ENCODE assay signal across 9 cellular contexts in genomic region chr20:34544109-34544793, GRCh38. TPM values are rescaled to one million over a fixed set of nuclear protein-coding genes. Genes with fewer than 3 reads are reported as not detected.
DNase-seq lines count a peak whose midpoint lies in the region; ATAC-seq, FAIRE-seq and TF ChIP-seq lines count a peak whose summit lies in the region.
"Had no signal": no experiment of that assay in that cellular context is flagged by ENCODE, and none has a peak within 500 bp of the region (broad histone marks: within the 10 kb centered on the region; RNA-seq: fewer than 3 reads in every experiment).

No MANE protein-coding gene starts in this region.

- peak in 1 of 3 donors; percentile 38 for DNase-seq in CD4-positive, CD25-positive, alpha-beta regulatory T cell
- peak; percentile 31 for DNase-seq in NCI-H510A (lab: John Stamatoyannopoulos, UW)
- DNase-seq in colonic mucosa = peak; percentile 55
- no peak for DNase-seq in NOMO-1 treated with DMSO at 0.1 percent for 48 hours (lab: John Stamatoyannopoulos, UW; ENCODE audit: unreplicated experiment)
- no peak for DNase-seq in GM12891 (ENCODE audit: insufficient read length, low spot score)
- DNase-seq: occipital lobe had no signal

- H3K4me1 Mint-ChIP-seq in CD4-positive, CD25-positive, alpha-beta regulatory T cell = peaks cover 13 to 42% (median 24%) of the 10 kb centered on the region in 4 donors

- H3K27me3 Mint-ChIP-seq in CD4-positive, CD25-positive, alpha-beta regulatory T cell = peaks cover 4% of the 10 kb centered on the region

- H3K9ac ChIP-seq in colonic mucosa (ENCODE audit: low read depth in 2 of 2, low read length in 2 of 2) (no peak overlapping the region), mucosa of rectum (ENCODE audit: low read depth in 1 of 2, low read length in 2 of 2) (no peak overlapping the region)

- H3K27me3 ChIP-seq in CD4-positive, CD25-positive, alpha-beta regulatory T cell (ENCODE audit: control insufficient read depth, insufficient read depth, low read length) = no peaks in the 10 kb centered on the region
- no peaks in the 10 kb centered on the region for H3K27me3 ChIP-seq in colonic mucosa
- H3K27me3 ChIP-seq in mucosa of rectum (ENCODE audit: control insufficient read depth in 2 of 2, insufficient read depth in 2 of 2, low read length in 2 of 2) = no peaks in the 10 kb centered on the region
- H3K27me3 ChIP-seq in gastroesophageal sphincter = no peaks in the 10 kb centered on the region

- peak overlapping the region in 3 of 4 donors; percentile 58 to 75 (median 72) for H3K4me3 Mint-ChIP-seq in CD4-positive, CD25-positive, alpha-beta regulatory T cell

- H3K9me3 ChIP-seq in CD4-positive, CD25-positive, alpha-beta regulatory T cell (ENCODE audit: control insufficient read depth in 2 of 2, low read length in 2 of 2) = no peaks in the 10 kb centered on the region
- H3K9me3 ChIP-seq in colonic mucosa (no peaks in the 10 kb centered on the region), mucosa of rectum (ENCODE audit: control insufficient read depth in 2 of 2, low read length in 2 of 2) (no peaks in the 10 kb centered on the region), gastroesophageal sphincter (no peaks in the 10 kb centered on the region)

- peaks cover 7% of the 10 kb centered on the region for H3K36me3 ChIP-seq in CD4-positive, CD25-positive, alpha-beta regulatory T cell (ENCODE audit: control insufficient read depth, insufficient read depth, low read length)
- H3K36me3 ChIP-seq in colonic mucosa = peaks cover 4% of the 10 kb centered on the region
- H3K36me3 ChIP-seq in mucosa of rectum (ENCODE audit: control insufficient read depth in 2 of 2, insufficient read depth in 2 of 2, low read length in 2 of 2) = peaks cover 19 to 26% of the 10 kb centered on the region in 2 donors
- H3K36me3 ChIP-seq in gastroesophageal sphincter = peaks cover 0 to 35% of the 10 kb centered on the region in 2 donors

- H3K36me3 Mint-ChIP-seq in CD4-positive, CD25-positive, alpha-beta regulatory T cell = peaks cover 10% of the 10 kb centered on the region

- TF ChIP-seq POLR2A in gastroesophageal sphincter (IDR thresholded peaks at IDR 0.05) (no peak), GM12891 (IDR thresholded peaks at IDR 0.05; ENCODE audit: low read depth, low read length) (no peak)

- H3K9me3 Mint-ChIP-seq in CD4-positive, CD25-positive, alpha-beta regulatory T cell = no peaks in the 10 kb centered on the region

- H3K27ac ChIP-seq in CD4-positive, CD25-positive, alpha-beta regulatory T cell (ENCODE audit: insufficient read depth, low read length, poor library complexity, severe bottlenecking) = no peak overlapping the region
- H3K27ac ChIP-seq in colonic mucosa = peak overlapping the region; percentile 26
- H3K27ac ChIP-seq in mucosa of rectum (ENCODE audit: low read depth in 2 of 2, low read length in 2 of 2) = peak overlapping the region; percentile 15 to 61
- no peak overlapping the region for H3K27ac ChIP-seq in gastroesophageal sphincter

- no peak for TF ChIP-seq EP300 in gastroesophageal sphincter (IDR thresholded peaks at IDR 0.05)

- intact Hi-C loops in colonic mucosa (cut with DNase I) = no loop called here

- H3K27ac Mint-ChIP-seq in CD4-positive, CD25-positive, alpha-beta regulatory T cell = peak overlapping the region; percentile 66 to 85 (median 68)

- no peak for FAIRE-seq in GM12891 (lab: Jason Lieb, UNC)

- WGBS in gastroesophageal sphincter (ENCODE audit: low coverage in 1 of 2), 2 donors = 44 to 45% methylated on average over 3 to 11 of the region's 19 CpGs

- H3K4me1 ChIP-seq in CD4-positive, CD25-positive, alpha-beta regulatory T cell (ENCODE audit: control insufficient read depth, insufficient read depth, low read length, poor library complexity, severe bottlenecking) = peaks cover 25% of the 10 kb centered on the region
- H3K4me1 ChIP-seq in colonic mucosa (peaks cover 9% of the 10 kb centered on the region), mucosa of rectum (ENCODE audit: control insufficient read depth in 2 of 2, insufficient read depth in 2 of 2, low read length in 2 of 2) (peaks cover 13 to 17% of the 10 kb centered on the region in 2 donors), gastroesophageal sphincter (peaks cover 0 to 6% (median 0%) of the 10 kb centered on the region in 3 donors)

- ATAC-seq in CD4-positive, CD25-positive, alpha-beta regulatory T cell (ENCODE audit: low read depth in 2 of 2) = peak; percentile 56 to 61
- no peak for ATAC-seq in gastroesophageal sphincter
- ATAC-seq in GM21423 (IDR thresholded peaks at IDR 0.05; ENCODE audit: unreplicated experiment) = no peak

- TF ChIP-seq CTCF in colonic mucosa (IDR thresholded peaks at IDR 0.05) (no peak), gastroesophageal sphincter (IDR thresholded peaks at IDR 0.05) (no peak)

- peak overlapping the region; percentile 21 for H3K4me3 ChIP-seq in CD4-positive, CD25-positive, alpha-beta regulatory T cell (ENCODE audit: low read depth, low read length)
- H3K4me3 ChIP-seq in colonic mucosa (no peak overlapping the region), mucosa of rectum (ENCODE audit: low read length in 2 of 2) (peak overlapping the region in 1 of 2 donors; percentile 44), gastroesophageal sphincter (no peak overlapping the region)

TF ChIP-seq in GM12891, 5 proteins besides CTCF, POLR2A, EP300 and RAD21:
- TF ChIP-seq TAF1 (IDR thresholded peaks at IDR 0.05; ENCODE audit: low read depth, low read length) (no peak), POLR2AphosphoS5 (IDR thresholded peaks at IDR 0.05; ENCODE audit: low read depth, low read length) (no peak), POU2F2 (IDR thresholded peaks at IDR 0.05; ENCODE audit: low read depth, low read length) (no peak), SPI1 (IDR thresholded peaks at IDR 0.05; ENCODE audit: low read depth, low read length) (no peak), PAX5 (IDR thresholded peaks at IDR 0.05; ENCODE audit: insufficient read depth, low read length, severe bottlenecking) (no peak)

RNA-seq across cellular contexts. Expression of gene MAP1LC3A, which starts 14.3 kb away (rescaled TPM):
- total RNA-seq in CD4-positive, CD25-positive, alpha-beta regulatory T cell = 23.9 TPM
- polyA plus RNA-seq in CD4-positive, CD25-positive, alpha-beta regulatory T cell = 10 to 100 TPM in 1 of 4 donors, 1 to 10 TPM in 3; 3.9 to 11.5 (median 5.4) TPM
- total RNA-seq in colonic mucosa (10 to 100 TPM; 44.8 to 46.2 TPM), gastroesophageal sphincter (100 to 1,000 TPM in 3 of 4 donors, 10 to 100 TPM in 1; 96.0 to 134 (median 115) TPM)
- polyA plus RNA-seq in GM12891 (2012; ENCODE audit: low read depth, missing spikeins) = 1.7 TPM

RNA-seq across cellular contexts. Expression of gene DYNLRB1, which starts 28.0 kb away (rescaled TPM):
- 82.6 TPM for total RNA-seq in CD4-positive, CD25-positive, alpha-beta regulatory T cell
- 100 to 1,000 TPM; 317 to 369 (median 354) TPM for polyA plus RNA-seq in CD4-positive, CD25-positive, alpha-beta regulatory T cell
- 100 to 1,000 TPM; 106 to 107 TPM for total RNA-seq in colonic mucosa
- total RNA-seq in gastroesophageal sphincter = 100 to 1,000 TPM; 158 to 258 (median 209) TPM
- 186 TPM for polyA plus RNA-seq in GM12891 (2012; ENCODE audit: low read depth, missing spikeins)

Comparison
In these comparisons a context has a peak if more than half of its experiments do, and no peak if none do; other contexts are left out.
1. ATAC-seq: peak in CD4-positive, CD25-positive, alpha-beta regulatory T cell (2 of 2); none in gastroesophageal sphincter (single experiment) and GM21423 (single experiment).
2. DNase-seq: peak in NCI-H510A (single experiment) and colonic mucosa (single experiment); none in NOMO-1 treated with DMSO at 0.1 percent for 48 hours (single experiment) and GM12891 (single experiment).
3. H3K27ac ChIP-seq: peak in colonic mucosa (single experiment) and mucosa of rectum (2 of 2); none in CD4-positive, CD25-positive, alpha-beta regulatory T cell (single experiment) and gastroesophageal sphincter (0 of 4).